8 cellular contexts compared by ENCODE assay signal in genomic region chr17:28416703-28417311, GRCh38. TPM values are rescaled to one million over a fixed set of nuclear protein-coding genes. Genes with fewer than 3 reads are reported as not detected.
DNase-seq lines count a peak whose midpoint lies in the region; ATAC-seq, FAIRE-seq and TF ChIP-seq lines count a peak whose summit lies in the region.

No MANE protein-coding gene starts in this region.

- no peaks in the 10 kb centered on the region for H4K20me1 ChIP-seq in H1 (replicated peaks in 1 of 2; ENCODE audit: control insufficient read depth in 1 of 2, insufficient read depth in 2 of 2, low read length in 2 of 2)

- H3K4me3 ChIP-seq in BJ (ENCODE audit: low read depth, low read length) (no peak overlapping the region), H7 (ENCODE audit: insufficient read depth, low read depth, low read length) (no peak overlapping the region), H1 (ENCODE audit: extremely low read depth in 1 of 4, insufficient read depth in 2 of 4, low read depth in 3 of 4, low read length in 4 of 4) (no peak overlapping the region), mucosa of descending colon (no peak overlapping the region), stomach (no peak overlapping the region)

- H3K4me1 ChIP-seq in H1 (replicated peaks in 1 of 4; ENCODE audit: control insufficient read depth in 3 of 4, insufficient read depth in 4 of 4, low read length in 3 of 4) (peaks cover 0 to 2% (median under 1%) of the 10 kb centered on the region in 4 experiments; a peak in 4 of 7 replicates), mucosa of descending colon (ENCODE audit: low read depth) (no peaks in the 10 kb centered on the region), stomach (no peaks in the 10 kb centered on the region)

- POLR2A ChIA-PET in BJ (lab: Charles Lee): no interaction called here
- POLR2A ChIA-PET in H1 (lab: Charles Lee; ENCODE audit: partially characterized antibody): interaction anchor here (0.9 to 1.3 kb wide), 3 partner anchors 15 to 62 kb away, joined by 3 to 5 read pairs (median 3); no protein-coding TSS in a partner anchor

- TF ChIP-seq CTCF in BJ (IDR thresholded peaks at IDR 0.05; ENCODE audit: insufficient read depth, low read depth, low read length): peak; percentile 80
- peak; percentile 64 to 96 (median 85) for TF ChIP-seq CTCF in H1 (IDR thresholded peaks at IDR 0.05; ENCODE audit: control extremely low read depth in 1 of 3, insufficient read depth in 1 of 3, low read depth in 1 of 3, low read length in 3 of 3)
- TF ChIP-seq CTCF in mucosa of descending colon (IDR thresholded peaks at IDR 0.05): peak; percentile 74
- peak in 5 of 7 experiments; percentile 43 to 65 (median 49) for TF ChIP-seq CTCF in stomach (IDR thresholded peaks at IDR 0.05)

- peak; percentile 67 to 82 for TF ChIP-seq RAD21 in H1 (IDR thresholded peaks at IDR 0.05 in 1 of 2, conservative IDR thresholded peaks at IDR 0.05 in 1 of 2; ENCODE audit: low read depth in 2 of 2, low read length in 2 of 2)

- H3K14ac ChIP-seq in H1 (ENCODE audit: insufficient read length): no peak overlapping the region

- no peaks in the 10 kb centered on the region for H3K23me2 ChIP-seq in H1 (ENCODE audit: low read depth, low read length)

- H3K27ac ChIP-seq in H1 (ENCODE audit: low read depth, low read length) (no peak overlapping the region), stomach (no peak overlapping the region)

- no peak overlapping the region for H2BK5ac ChIP-seq in H1 (ENCODE audit: low read depth, low read length)

- TF ChIP-seq POLR2A in H1 (IDR thresholded peaks at IDR 0.05; ENCODE audit: control extremely low read depth in 1 of 2, low read depth in 2 of 2, low read length in 2 of 2) (no peak), stomach (IDR thresholded peaks at IDR 0.05) (no peak)

- H4K8ac ChIP-seq in H1 (ENCODE audit: extremely low read depth, insufficient read depth, low read length): no peak overlapping the region

- no peak overlapping the region for H2AK5ac ChIP-seq in H1 (ENCODE audit: low read depth, low read length)

- CTCF ChIA-PET in BJ (lab: Yijun Ruan, JAX) (interaction anchor here (0.5 to 2.1 kb wide), 27 partner anchors 8 to 611 kb away, joined by 3 to 16 read pairs (median 4); partner anchors contain the start of genes POLDIP2 and SLC46A1), H1 (lab: Charles Lee; ENCODE audit: partially characterized antibody) (interaction anchor here (0.6 to 8.9 kb wide), 32 partner anchors 9 to 386 kb away, joined by 3 to 142 read pairs (median 4); partner anchors contain the start of genes IFT20, SLC46A1, TNFAIP1 and VTN)

- no peak overlapping the region for H3K18ac ChIP-seq in H1 (ENCODE audit: extremely low read depth, low read length)

- peak overlapping the region; percentile 13 for H3K56ac ChIP-seq in H1 (replicated peaks; ENCODE audit: insufficient read length, low read depth, low read length)

- no peak overlapping the region for H2BK20ac ChIP-seq in H1 (ENCODE audit: low read length)

- no peaks in the 10 kb centered on the region for H3K9me3 ChIP-seq in H1 (ENCODE audit: insufficient read depth in 2 of 2, low read depth in 1 of 2, low read length in 1 of 2)
- H3K9me3 ChIP-seq in mucosa of descending colon: no peaks in the 10 kb centered on the region
- no peaks in the 10 kb centered on the region for H3K9me3 ChIP-seq in stomach

- no peak overlapping the region for H4K91ac ChIP-seq in H1 (replicated peaks; ENCODE audit: insufficient read length, low read length)

- no peak for TF ChIP-seq EP300 in H1 (IDR thresholded peaks at IDR 0.05; ENCODE audit: borderline replicate concordance in 1 of 2, low read depth in 2 of 2, low read length in 2 of 2)
- TF ChIP-seq EP300 in stomach (IDR thresholded peaks at IDR 0.05): no peak

- H3K9ac ChIP-seq in H1 (replicated peaks in 1 of 4; ENCODE audit: extremely low read depth in 1 of 4, low read depth in 3 of 4, low read length in 3 of 4): no peak overlapping the region

- no peaks in the 10 kb centered on the region for H3K36me3 ChIP-seq in BJ (ENCODE audit: control insufficient read depth, insufficient read depth, low read length)
- H3K36me3 ChIP-seq in H7 (replicated peaks; ENCODE audit: control insufficient read depth, insufficient read depth, low read length): no peaks in the 10 kb centered on the region
- no peaks in the 10 kb centered on the region for H3K36me3 ChIP-seq in H1 (ENCODE audit: control insufficient read depth in 2 of 4, insufficient read depth in 4 of 4, low read length in 3 of 4)
- H3K36me3 ChIP-seq in mucosa of descending colon (ENCODE audit: low read depth): no peaks in the 10 kb centered on the region
- H3K36me3 ChIP-seq in stomach: no peaks in the 10 kb centered on the region

- no peak overlapping the region for H2BK120ac ChIP-seq in H1 (replicated peaks; ENCODE audit: low read depth, low read length)

- WGBS in H1 (ENCODE audit: extremely low coverage in 1 of 2, insufficient coverage in 1 of 2, insufficient read length in 1 of 2, insufficient replicate concordance in 2 of 2, low coverage in 1 of 2, low lambda C conversion rate in 2 of 2, missing lambda C conversion rate in 1 of 2), 2 experiments: 24% methylated on average over 13 of the region's 13 CpGs; no CpG with 5 or more reads in 1 of the 2 experiments
- WGBS in stomach, 5 donors: 8 to 15% (median 9%) methylated on average over 13 of the region's 13 CpGs

- H3K27me3 ChIP-seq in BJ (ENCODE audit: control insufficient read depth, insufficient read depth, low read length): peaks cover 10% of the 10 kb centered on the region
- peaks cover 19% of the 10 kb centered on the region for H3K27me3 ChIP-seq in H7 (ENCODE audit: control insufficient read depth, insufficient read depth, low read length)
- H3K27me3 ChIP-seq in H1 (replicated peaks in 1 of 4; ENCODE audit: control insufficient read depth in 3 of 4, extremely low read depth in 1 of 4, insufficient read depth in 3 of 4, low read length in 3 of 4): peaks cover 2 to 26% (median 17%) of the 10 kb centered on the region in 4 experiments
- H3K27me3 ChIP-seq in stomach: no peaks in the 10 kb centered on the region

- H3K4ac ChIP-seq in H1 (replicated peaks; ENCODE audit: insufficient read length, low read depth, low read length): no peak overlapping the region

- DNase-seq in BJ (ENCODE audit: low read depth): no peak
- peak; percentile 72 for DNase-seq in H7
- peak; percentile 29 for DNase-seq in NCI-H345 treated with DMSO at 0.1 percent for 48 hours (lab: John Stamatoyannopoulos, UW; ENCODE audit: unreplicated experiment)
- peak; percentile 69 for DNase-seq in activated CD4-positive, alpha-beta T cell treated with anti-CD3 and anti-CD28 coated beads for 48 hours
- DNase-seq in H1 (ENCODE audit: low read depth in 1 of 2, low spot score in 2 of 2): peak in 1 of 2 experiments; percentile 75
- peak in 1 of 3 donors; percentile 75 for DNase-seq in mucosa of descending colon
- peak; percentile 70 for DNase-seq in stomach

- no peak overlapping the region for H3K4me2 ChIP-seq in H1 (ENCODE audit: insufficient read depth in 1 of 2, low read depth in 2 of 2, low read length in 2 of 2)

- no peak overlapping the region for H2AFZ ChIP-seq in H1 (ENCODE audit: low read length)

- peak; percentile 94 for ATAC-seq in mucosa of descending colon
- ATAC-seq in HG03460 (IDR thresholded peaks at IDR 0.05; ENCODE audit: unreplicated experiment): no peak

- H3K79me1 ChIP-seq in H1 (ENCODE audit: low read depth, low read length): no peaks in the 10 kb centered on the region

- FAIRE-seq in H1 (lab: Jason Lieb, UNC): peak; percentile 95

- H4K5ac ChIP-seq in H1 (ENCODE audit: insufficient read length, low read depth, low read length): no peak overlapping the region

- no peaks in the 10 kb centered on the region for H3K79me2 ChIP-seq in H1 (ENCODE audit: control insufficient read depth in 1 of 2, insufficient read depth in 2 of 2, low read length in 2 of 2)

- no peak overlapping the region for H2BK12ac ChIP-seq in H1 (ENCODE audit: low read depth, low read length)

- no peak overlapping the region for H3K23ac ChIP-seq in H1 (ENCODE audit: insufficient read length)

- intact Hi-C loops in mucosa of descending colon (cut with DNase I, micrococcal nuclease): no loop called here
- intact Hi-C loops in stomach (cut with DNase I; ENCODE audit: low total_unique reads): no loop called here

- no peak overlapping the region for H2BK15ac ChIP-seq in H1 (ENCODE audit: low read length)

RNA-seq across cellular contexts. Expression of gene SLC46A1, which starts 10.8 kb away (rescaled TPM):
- 5.2 and 5.9 TPM in 2 replicates for polyA plus RNA-seq in BJ (2011; rRNA removed)
- 7.2 and 7.3 TPM in 2 replicates for polyA minus RNA-seq in BJ (2011; rRNA and poly(A)+ RNA removed)
- 5.7 and 6.7 TPM in 2 replicates for total RNA-seq in H7 (2014; rRNA removed; shearing (Covaris generic))
- 7.1 and 8.7 TPM in 2 replicates for total RNA-seq in H1 (2021; fragmentation: NEBNext Ultra II Directional; extraction: Animal tissue kit (Norgen Biotek cat#: 25700))
- 5.3 and 5.9 TPM in 2 replicates for polyA plus RNA-seq in H1 (2011; rRNA removed)
- 3.6 TPM for polyA plus RNA-seq in H1 (2011; cell fraction: cytosol; rRNA removed)
- 7.7 TPM for polyA plus RNA-seq in H1 (2011; cell fraction: nucleus; rRNA removed)
- polyA plus RNA-seq in H1 (2012, experiment 1 of 2): 5.4 to 7.1 TPM (median 6.5 TPM) in 4 replicates
- 6.1 TPM for polyA plus RNA-seq in H1 (2012, experiment 2 of 2)
- polyA plus RNA-seq in H1 (2013, experiment 1 of 2): 10.0 TPM
- 9.6 TPM for polyA plus RNA-seq in H1 (2013, experiment 2 of 2)
- polyA minus RNA-seq in H1 (2011; rRNA and poly(A)+ RNA removed): 7.4 and 10.2 TPM in 2 replicates
- 4.5 TPM for polyA minus RNA-seq in H1 (2011; cell fraction: cytosol; rRNA and poly(A)+ RNA removed)
- polyA minus RNA-seq in H1 (2011; cell fraction: nucleus; rRNA and poly(A)+ RNA removed): 10.5 TPM
- total RNA-seq in mucosa of descending colon: 1 to 10 TPM; 4.2 to 10.0 (median 8.6) TPM
- total RNA-seq in stomach: 10 to 100 TPM in 2 of 5 donors, 1 to 10 TPM in 2, under 1 TPM in 1; 0.87 to 31.5 (median 7.5) TPM
- 1 to 10 TPM in 2 of 3 donors, under 1 TPM in 1; 0.61 to 2.7 (median 2.5) TPM for polyA plus RNA-seq in stomach

RNA-seq across cellular contexts. Expression of gene SARM1, which starts 45.3 kb away (rescaled TPM):
- 8.7 and 13.4 TPM in 2 replicates for polyA plus RNA-seq in BJ (2011; rRNA removed)
- 12.5 and 15.6 TPM in 2 replicates for polyA minus RNA-seq in BJ (2011; rRNA and poly(A)+ RNA removed)
- 0.62 and 1.7 TPM in 2 replicates for total RNA-seq in H7 (2014; rRNA removed; shearing (Covaris generic))
- total RNA-seq in H1 (2021; fragmentation: NEBNext Ultra II Directional; extraction: Animal tissue kit (Norgen Biotek cat#: 25700)): 6.5 and 9.2 TPM in 2 replicates
- 5.8 and 6.1 TPM in 2 replicates for polyA plus RNA-seq in H1 (2011; rRNA removed)
- 3.7 TPM for polyA plus RNA-seq in H1 (2011; cell fraction: cytosol; rRNA removed)
- 9.4 TPM for polyA plus RNA-seq in H1 (2011; cell fraction: nucleus; rRNA removed)
- 4.2 to 7.6 TPM (median 6.5 TPM) in 4 replicates for polyA plus RNA-seq in H1 (2012, experiment 1 of 2)
- 5.4 TPM for polyA plus RNA-seq in H1 (2012, experiment 2 of 2)
- 4.0 TPM for polyA plus RNA-seq in H1 (2013, experiment 1 of 2)
- polyA plus RNA-seq in H1 (2013, experiment 2 of 2): 4.0 TPM
- polyA minus RNA-seq in H1 (2011; rRNA and poly(A)+ RNA removed): 11.7 and 15.0 TPM in 2 replicates
- polyA minus RNA-seq in H1 (2011; cell fraction: cytosol; rRNA and poly(A)+ RNA removed): 5.9 TPM
- polyA minus RNA-seq in H1 (2011; cell fraction: nucleus; rRNA and poly(A)+ RNA removed): 6.6 TPM
- 10 to 100 TPM; 12.8 to 16.4 (median 15.0) TPM for total RNA-seq in mucosa of descending colon
- total RNA-seq in stomach: 10 to 100 TPM; 11.0 to 58.3 (median 15.2) TPM
- polyA plus RNA-seq in stomach: 1 to 10 TPM; 4.6 to 6.9 (median 5.2) TPM

RNA-seq across cellular contexts. Expression of gene VTN, which starts 46.7 kb away (rescaled TPM):
- 1.9 and 4.2 TPM in 2 replicates for polyA plus RNA-seq in BJ (2011; rRNA removed)
- 1.4 and 1.8 TPM in 2 replicates for polyA minus RNA-seq in BJ (2011; rRNA and poly(A)+ RNA removed)
- total RNA-seq in H7 (2014; rRNA removed; shearing (Covaris generic)): 0.04 and 0.14 TPM in 2 replicates
- total RNA-seq in H1 (2021; fragmentation: NEBNext Ultra II Directional; extraction: Animal tissue kit (Norgen Biotek cat#: 25700)): not detected in 2 replicates
- 0.18 and 0.38 TPM in 2 replicates for polyA plus RNA-seq in H1 (2011; rRNA removed)
- polyA plus RNA-seq in H1 (2011; cell fraction: cytosol; rRNA removed): 0.26 TPM
- polyA plus RNA-seq in H1 (2011; cell fraction: nucleus; rRNA removed): 0.64 TPM
- polyA plus RNA-seq in H1 (2012, experiment 1 of 2): 0.36 to 0.55 TPM (median 0.46 TPM) in 4 replicates
- 0.52 TPM for polyA plus RNA-seq in H1 (2012, experiment 2 of 2)
- 0.22 TPM for polyA plus RNA-seq in H1 (2013, experiment 1 of 2)
- polyA plus RNA-seq in H1 (2013, experiment 2 of 2): 0.13 TPM
- polyA minus RNA-seq in H1 (2011; rRNA and poly(A)+ RNA removed): 0.28 TPM in 1 of 2 replicates, not detected in the other
- polyA minus RNA-seq in H1 (2011; cell fraction: cytosol; rRNA and poly(A)+ RNA removed): not detected
- 1.1 TPM for polyA minus RNA-seq in H1 (2011; cell fraction: nucleus; rRNA and poly(A)+ RNA removed)
- total RNA-seq in mucosa of descending colon: under 1 TPM; 0.23 to 0.39 (median 0.35) TPM
- 1 to 10 TPM in 1 of 5 donors, under 1 TPM in 1, not detected in 3; 0.72 to 2.9 TPM for total RNA-seq in stomach
- 1 to 10 TPM in 2 of 3 donors, under 1 TPM in 1; 0.90 to 2.3 (median 1.1) TPM for polyA plus RNA-seq in stomach

RNA-seq across cellular contexts. Expression of gene SEBOX, which starts 51.8 kb away (rescaled TPM):
- polyA plus RNA-seq in BJ (2011; rRNA removed) (not detected in 2 replicates), H1 (2011; rRNA removed) (not detected in 2 replicates), stomach (not detected)
- polyA minus RNA-seq in BJ (2011; rRNA and poly(A)+ RNA removed): not detected in 2 replicates
- total RNA-seq in H7 (2014; rRNA removed; shearing (Covaris generic)): not detected in 2 replicates
- total RNA-seq in H1 (2021; fragmentation: NEBNext Ultra II Directional; extraction: Animal tissue kit (Norgen Biotek cat#: 25700)): not detected in 2 replicates
- polyA plus RNA-seq in H1 (2011; cell fraction: cytosol; rRNA removed): not detected
- polyA plus RNA-seq in H1 (2011; cell fraction: nucleus; rRNA removed): not detected
- not detected in 4 replicates for polyA plus RNA-seq in H1 (2012, experiment 1 of 2)
- not detected for polyA plus RNA-seq in H1 (2012, experiment 2 of 2)
- not detected for polyA plus RNA-seq in H1 (2013, experiment 1 of 2)
- polyA plus RNA-seq in H1 (2013, experiment 2 of 2): not detected
- polyA minus RNA-seq in H1 (2011; rRNA and poly(A)+ RNA removed): not detected in 2 replicates
- not detected for polyA minus RNA-seq in H1 (2011; cell fraction: cytosol; rRNA and poly(A)+ RNA removed)
- not detected for polyA minus RNA-seq in H1 (2011; cell fraction: nucleus; rRNA and poly(A)+ RNA removed)
- total RNA-seq in mucosa of descending colon (not detected), stomach (not detected)

RNA-seq across cellular contexts. Expression of gene SLC13A2, which starts 56.6 kb away (rescaled TPM):
- not detected in 2 replicates for polyA plus RNA-seq in BJ (2011; rRNA removed)
- polyA minus RNA-seq in BJ (2011; rRNA and poly(A)+ RNA removed): not detected in 2 replicates
- total RNA-seq in H7 (2014; rRNA removed; shearing (Covaris generic)): not detected in 2 replicates
- total RNA-seq in H1 (2021; fragmentation: NEBNext Ultra II Directional; extraction: Animal tissue kit (Norgen Biotek cat#: 25700)): not detected in 2 replicates
- polyA plus RNA-seq in H1 (2011; rRNA removed): not detected in 2 replicates
- polyA plus RNA-seq in H1 (2011; cell fraction: cytosol; rRNA removed): not detected
- polyA plus RNA-seq in H1 (2011; cell fraction: nucleus; rRNA removed): not detected
- not detected in 4 replicates for polyA plus RNA-seq in H1 (2012, experiment 1 of 2)
- polyA plus RNA-seq in H1 (2012, experiment 2 of 2): not detected
- not detected for polyA plus RNA-seq in H1 (2013, experiment 1 of 2)
- not detected for polyA plus RNA-seq in H1 (2013, experiment 2 of 2)
- polyA minus RNA-seq in H1 (2011; rRNA and poly(A)+ RNA removed): not detected in 2 replicates
- polyA minus RNA-seq in H1 (2011; cell fraction: cytosol; rRNA and poly(A)+ RNA removed): not detected
- not detected for polyA minus RNA-seq in H1 (2011; cell fraction: nucleus; rRNA and poly(A)+ RNA removed)
- 10 to 100 TPM; 14.9 to 87.0 (median 17.1) TPM for total RNA-seq in mucosa of descending colon
- 1 to 10 TPM in 1 of 5 donors, not detected in 4; 3.2 TPM for total RNA-seq in stomach
- polyA plus RNA-seq in stomach: under 1 TPM in 1 of 3 donors, not detected in 2; 0.15 TPM
